In the genomic region with DNA sequence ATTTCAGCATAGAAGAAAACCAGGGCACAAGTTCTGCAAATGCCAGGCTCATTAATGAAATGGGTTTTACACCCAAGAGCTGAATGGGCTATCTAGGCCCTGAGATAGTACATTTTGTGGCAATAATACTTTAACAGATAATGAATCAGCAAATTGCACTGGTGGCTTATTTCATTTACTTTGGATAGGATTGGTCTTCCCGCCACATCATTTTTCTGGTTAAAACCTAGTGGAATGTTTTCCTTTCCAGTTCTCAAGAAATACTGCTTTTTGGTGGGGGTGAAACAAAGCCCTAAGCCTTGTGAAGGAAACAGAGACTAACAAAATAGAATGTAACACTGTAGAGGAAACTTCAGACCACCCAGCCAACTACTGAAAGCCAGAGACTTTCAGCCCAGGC, we compare ENCODE assay signal across 29 cellular contexts.
"Had no signal": no experiment of that assay in that cellular context is flagged by ENCODE, and none has a peak within 500 bp of the region (broad histone marks: within the 10 kb centered on the region; RNA-seq: fewer than 3 reads in every experiment).

No MANE protein-coding gene starts in this region.

- H3K27ac Mint-ChIP-seq: activated CD8-positive, alpha-beta T cell treated with anti-CD3 and anti-CD28 coated beads for 36 hours; activated naive CD4-positive, alpha-beta T cell treated with anti-CD3 and anti-CD28 coated beads, Interleukin-2, amount 10 ng/mL, durations not matched to agents 7 days and 5 days; activated naive CD8-positive, alpha-beta T cell treated with anti-CD3 and anti-CD28 coated beads for 36 hours; activated T-cell treated with anti-CD3 and anti-CD28 coated beads, Interleukin-2, amount 50 U/mL, for 72 hours; activated T-helper 2 cell treated with anti-CD3 and anti-CD28 coated beads, Interferon-gamma antibody, Interleukin-2, Interleukin-4, amounts not matched to agents 10 μg/mL and 5 μg/mL and 100 μg/mL, durations not matched to agents 14 hours and 24 hours and 36 hours had no signal

- H3K4me1 ChIP-seq: adrenal gland had no signal

- H3K9me2 ChIP-seq: SK-N-SH had no signal

- H3K36me3 ChIP-seq: adrenal gland, brain microvascular endothelial cell, cardiac muscle cell, WERI-Rb-1 had no signal

- H3K9me3 Mint-ChIP-seq: activated T-helper 2 cell treated with anti-CD3 and anti-CD28 coated beads, Interferon-gamma antibody, Interleukin-2, Interleukin-4, amounts not matched to agents 10 μg/mL and 5 μg/mL and 100 μg/mL, durations not matched to agents 14 hours and 24 hours and 36 hours had no signal

- H3K4me3 Mint-ChIP-seq: activated CD8-positive, alpha-beta T cell treated with anti-CD3 and anti-CD28 coated beads for 36 hours; activated naive CD4-positive, alpha-beta T cell treated with anti-CD3 and anti-CD28 coated beads, Interleukin-2, amount 10 ng/mL, durations not matched to agents 7 days and 5 days; activated naive CD8-positive, alpha-beta T cell treated with anti-CD3 and anti-CD28 coated beads for 36 hours; activated T-cell treated with anti-CD3 and anti-CD28 coated beads, Interleukin-2, amount 50 U/mL, for 72 hours had no signal

- H3K27me3 ChIP-seq: adrenal gland, brain microvascular endothelial cell, cardiac muscle cell had no signal

- DNase-seq: activated CD4-positive, alpha-beta T cell treated with anti-CD3 and anti-CD28 coated beads for 4 hours; activated CD8-positive, alpha-beta memory T cell treated with anti-CD3 and anti-CD28 coated beads, Interleukin-2, amount 50 U/mL, for 4 hours; activated CD8-positive, alpha-beta T cell treated with anti-CD3 and anti-CD28 coated beads for 36 hours; activated gamma-delta T cell treated with Interleukin-2 at 50 U/mL for 16 hours; activated naive CD4-positive, alpha-beta T cell treated with anti-CD3 and anti-CD28 coated beads, Interleukin-2, amount 10 ng/mL, durations not matched to agents 7 days and 5 days; activated naive CD8-positive, alpha-beta T cell treated with anti-CD3 and anti-CD28 coated beads for 36 hours; activated T-cell treated with anti-CD3 and anti-CD28 coated beads, Interleukin-2, amount 50 U/mL, for 72 hours; adrenal gland; anterior cingulate cortex; brain microvascular endothelial cell; KBM-7; NCI-H1092; NCI-H1417 treated with DMSO at 0.1 percent for 48 hours; NCI-H1694; NCI-H2029; NCI-H2107; NCI-H2171 treated with DMSO at 0.1 percent for 48 hours; NCI-H226; NCI-H526; NK-92 treated with Interleukin-12 subunit alpha and Interleukin-12 subunit beta, amount 100 ng/mL, for 24 hours; OCI-M1; RPMI8226; SK-N-SH; T-helper 1 cell; WERI-Rb-1 had no signal

- H3K4me3 ChIP-seq: adrenal gland, cardiac muscle cell had no signal

- H3K4me1 Mint-ChIP-seq: activated naive CD4-positive, alpha-beta T cell treated with anti-CD3 and anti-CD28 coated beads, Interleukin-2, amount 10 ng/mL, durations not matched to agents 7 days and 5 days had no signal

- H3K9me3 ChIP-seq: adrenal gland, SK-N-SH had no signal

- H3K36me3 Mint-ChIP-seq: activated naive CD4-positive, alpha-beta T cell treated with anti-CD3 and anti-CD28 coated beads, Interleukin-2, amount 10 ng/mL, durations not matched to agents 7 days and 5 days; activated naive CD8-positive, alpha-beta T cell treated with anti-CD3 and anti-CD28 coated beads for 36 hours had no signal

- H3K4me2 ChIP-seq: SK-N-SH had no signal

- H3K9ac ChIP-seq: SK-N-SH had no signal

- H3K27me3 Mint-ChIP-seq: activated CD8-positive, alpha-beta T cell treated with anti-CD3 and anti-CD28 coated beads for 36 hours; activated naive CD4-positive, alpha-beta T cell treated with anti-CD3 and anti-CD28 coated beads, Interleukin-2, amount 10 ng/mL, durations not matched to agents 7 days and 5 days; activated naive CD8-positive, alpha-beta T cell treated with anti-CD3 and anti-CD28 coated beads for 36 hours had no signal

- ATAC-seq: activated CD8-positive, alpha-beta T cell treated with anti-CD3 and anti-CD28 coated beads for 36 hours; activated T-cell treated with anti-CD3 and anti-CD28 coated beads, Interleukin-2, amount 50 U/mL, for 72 hours; Panc1; Right ventricle myocardium inferior had no signal

- H3K27ac ChIP-seq: adrenal gland, brain microvascular endothelial cell, cardiac muscle cell, WERI-Rb-1 had no signal
